Comparison of ENCODE assay signal across 8 cellular contexts in genomic region chr9:136409557-136410455, GRCh38.
DNase-seq lines count a peak whose midpoint lies in the region; ATAC-seq and TF ChIP-seq lines count a peak whose summit lies in the region.

No MANE protein-coding gene starts in this region.

- H3K4me1 ChIP-seq in RWPE2 (ENCODE audit: insufficient read depth, poor library complexity, severe bottlenecking) (peaks cover 8% of the 10 kb centered on the region), iPS-20b (ENCODE audit: insufficient read depth, low read length) (peaks cover 3% of the 10 kb centered on the region; the same call in 1 of the 2 replicates)

- H3K4me3 ChIP-seq in AG09309 (ENCODE audit: control insufficient read depth, low read depth, low read length) (peak overlapping the region; percentile 100), RWPE2 (ENCODE audit: severe bottlenecking) (peak overlapping the region; percentile 76), astrocyte of the spinal cord (ENCODE audit: low read depth, low read length) (peak overlapping the region; percentile 91), iPS-20b (ENCODE audit: low read length) (peak overlapping the region; percentile 86), skin epidermis (peak overlapping the region; percentile 61 to 98 (median 86))

- H3K27me3 ChIP-seq in RWPE2 (ENCODE audit: insufficient read depth, poor library complexity, severe bottlenecking) (no peaks in the 10 kb centered on the region), iPS-20b (ENCODE audit: insufficient read depth, low read length) (no peaks in the 10 kb centered on the region)

- peaks cover 72% of the 10 kb centered on the region for H3K36me3 ChIP-seq in RWPE2 (ENCODE audit: low read depth)
- peaks cover 66% of the 10 kb centered on the region for H3K36me3 ChIP-seq in iPS-20b (ENCODE audit: insufficient read depth, low read depth, low read length)

- no peaks in the 10 kb centered on the region for H3K9me3 ChIP-seq in RWPE2 (ENCODE audit: severe bottlenecking)
- H3K9me3 ChIP-seq in iPS-20b (ENCODE audit: insufficient read depth, low read depth, low read length) = no peaks in the 10 kb centered on the region

- in situ Hi-C loops in astrocyte of the spinal cord (cut with HindIII; ENCODE audit: low sequenced_read_pairs) = no loop called here

- peak overlapping the region; percentile 90; the same call in 1 of the 2 replicates for H3K9ac ChIP-seq in iPS-20b (ENCODE audit: low read depth, low read length)

- H3K27ac ChIP-seq in RWPE2 (ENCODE audit: poor library complexity, severe bottlenecking) (peak overlapping the region; percentile 66), iPS-20b (ENCODE audit: low read length) (peak overlapping the region; percentile 46), skin epidermis (peak overlapping the region; percentile 9 to 98 (median 90))

- ATAC-seq in GM18861 (IDR thresholded peaks at IDR 0.05; ENCODE audit: unreplicated experiment) = peak; percentile 8
- ATAC-seq in HG03108 (IDR thresholded peaks at IDR 0.05; ENCODE audit: unreplicated experiment) = peak; percentile 26
- peak; percentile 49 for ATAC-seq in RWPE2 (ENCODE audit: low read depth)

- no peak for DNase-seq in AG09309 (ENCODE audit: low read depth)
- DNase-seq in RWPE2 (ENCODE audit: low spot score) = peak; percentile 61
- DNase-seq in astrocyte of the spinal cord (ENCODE audit: low read depth, low spot score) = no peak
- no peak for DNase-seq in NCI-H1436 (lab: John Stamatoyannopoulos, UW)

- TF ChIP-seq CTCF in AG09309 (IDR thresholded peaks at IDR 0.05; ENCODE audit: control insufficient read depth, insufficient read depth, low read depth, low read length, missing control alignments) = no peak
- TF ChIP-seq CTCF in RWPE2 (IDR thresholded peaks at IDR 0.05; ENCODE audit: poor library complexity, severe bottlenecking) = no peak
- no peak for TF ChIP-seq CTCF in astrocyte of the spinal cord (IDR thresholded peaks at IDR 0.05; ENCODE audit: low read depth, low read length)
